Comparison of ENCODE assay signal across 8 cellular contexts in genomic region chr3:168094580-168094876, GRCh38. TPM values are rescaled to one million over a fixed set of nuclear protein-coding genes. Genes with fewer than 3 reads are reported as not detected.
DNase-seq lines count a peak whose midpoint lies in the region; ATAC-seq, FAIRE-seq and TF ChIP-seq lines count a peak whose summit lies in the region.

No MANE protein-coding gene starts in this region.

- H3K79me2 ChIP-seq in keratinocyte (ENCODE audit: control insufficient read depth, insufficient read depth, low read length), result peaks cover 52% of the 10 kb centered on the region

- peak overlapping the region; percentile 79 for H3K4me2 ChIP-seq in keratinocyte (ENCODE audit: control insufficient read depth, extremely low read depth, insufficient read depth, low read depth, low read length)

- no peaks in the 10 kb centered on the region for H3K9me1 ChIP-seq in keratinocyte (ENCODE audit: control insufficient read depth, extremely low read depth, insufficient read depth, low read length)

- dilution Hi-C loops in keratinocyte (cut with MboI; ENCODE audit: extremely low pct_ligation_motif_present, low sequenced_read_pairs), result no loop called here

- no peak for ATAC-seq in GM18511 (IDR thresholded peaks at IDR 0.05; ENCODE audit: unreplicated experiment)

- in situ Hi-C loops in KBM-7 (cut with MboI; ENCODE audit: low pct_unique_long_range_greater_than_20kb, low sequenced_read_pairs), result no loop called here

- peak overlapping the region; percentile 72 for H2AFZ ChIP-seq in keratinocyte (ENCODE audit: control insufficient read depth, low read length)

- no peaks in the 10 kb centered on the region for H3K36me3 ChIP-seq in ascending aorta
- no peaks in the 10 kb centered on the region for H3K36me3 ChIP-seq in keratinocyte (ENCODE audit: control insufficient read depth in 2 of 2, extremely low read depth in 1 of 2, insufficient read depth in 2 of 2, low read length in 2 of 2)

- H4K20me1 ChIP-seq in keratinocyte (ENCODE audit: control insufficient read depth, extremely low read depth, insufficient read depth, low read length), result peaks cover under 1% of the 10 kb centered on the region

- H3K4me1 ChIP-seq in ascending aorta (peaks cover 0 to 18% of the 10 kb centered on the region in 2 donors), keratinocyte (ENCODE audit: control insufficient read depth, extremely low read depth, insufficient read depth, low read length) (peaks cover 33% of the 10 kb centered on the region)

- peak overlapping the region; percentile 86 for H3K9ac ChIP-seq in keratinocyte (ENCODE audit: control insufficient read depth, extremely low read depth, insufficient read depth, low read length)

- H3K4me3 ChIP-seq in HFF-Myc (replicated peaks; ENCODE audit: low read depth, low read length), result peak overlapping the region; percentile 95
- peak overlapping the region; percentile 71 to 79 for H3K4me3 ChIP-seq in ascending aorta
- H3K4me3 ChIP-seq in keratinocyte (ENCODE audit: control insufficient read depth in 2 of 3, extremely low read depth in 1 of 3, insufficient read depth in 2 of 3, low read depth in 1 of 3, low read length in 3 of 3), result peak overlapping the region; percentile 86 to 94 (median 91)

- intact Hi-C loops in ascending aorta (cut with DNase I), result loop anchor here (2.0 to 10.0 kb wide), 3 partner anchors 44 to 1870 kb away; partner anchors contain the start of gene SEC62

- H3K27me3 ChIP-seq in ascending aorta (no peaks in the 10 kb centered on the region), keratinocyte (ENCODE audit: control insufficient read depth, extremely low read depth, insufficient read depth, low read length) (no peaks in the 10 kb centered on the region)

- FAIRE-seq in keratinocyte (lab: Jason Lieb, UNC), result no peak

- H3K27ac ChIP-seq in 22Rv1 (peak overlapping the region; percentile 90), ascending aorta (peak overlapping the region; percentile 93 to 95), keratinocyte (ENCODE audit: control insufficient read depth, insufficient read depth, low read length) (peak overlapping the region; percentile 69), temporal lobe (ENCODE audit: low read depth, low read length) (peak overlapping the region; percentile 74)

- DNase-seq in HFF-Myc (ENCODE audit: extremely low read depth, low read depth) (no peak), ascending aorta (ENCODE audit: low spot score in 2 of 2) (no peak), keratinocyte (ENCODE audit: low read depth, low spot score) (no peak), NCI-H128 (lab: John Stamatoyannopoulos, UW; ENCODE audit: unreplicated experiment) (no peak), KBM-7 (no peak)

- no peak for TF ChIP-seq CTCF in 22Rv1 (IDR thresholded peaks at IDR 0.05)
- TF ChIP-seq CTCF in HFF-Myc (IDR thresholded peaks at IDR 0.05; ENCODE audit: low read depth, low read length, missing control alignments), result no peak
- no peak for TF ChIP-seq CTCF in ascending aorta (IDR thresholded peaks at IDR 0.05)
- no peak for TF ChIP-seq CTCF in keratinocyte (optimal IDR thresholded peaks at IDR 0.05 in 1 of 3, IDR thresholded peaks at IDR 0.05 in 1 of 3, conservative IDR thresholded peaks at IDR 0.05 in 1 of 3; ENCODE audit: extremely low read depth in 1 of 3, insufficient read depth in 2 of 3, low read length in 3 of 3)

- no peaks in the 10 kb centered on the region for H3K9me3 ChIP-seq in ascending aorta
- H3K9me3 ChIP-seq in keratinocyte (ENCODE audit: control insufficient read depth, low read depth, low read length), result no peaks in the 10 kb centered on the region

RNA-seq across cellular contexts. Expression of gene GOLIM4, which starts 1.2 kb away (rescaled TPM):
- total RNA-seq in ascending aorta (43.1 TPM), temporal lobe (16.0 TPM)
- 6.5 to 24.8 TPM (median 13.4 TPM) in 3 replicates for polyA plus RNA-seq in keratinocyte
- 45.2 TPM for polyA plus RNA-seq in keratinocyte (2011; ENCODE audit: low read depth)
- polyA plus RNA-seq in keratinocyte (2011; cell fraction: cytosol; rRNA removed), result 8.8 and 9.4 TPM in 2 replicates
- polyA plus RNA-seq in keratinocyte (2011; cell fraction: nucleus; rRNA removed), result 23.1 and 28.8 TPM in 2 replicates
- polyA plus RNA-seq in keratinocyte (2012; ENCODE audit: low replicate concordance), result 6.8 and 26.7 TPM in 2 replicates
- 7.5 to 17.7 TPM (median 14.8 TPM) in 3 replicates for polyA minus RNA-seq in keratinocyte
- polyA minus RNA-seq in keratinocyte (2011; cell fraction: cytosol; rRNA and poly(A)+ RNA removed), result 13.2 TPM
- 13.8 and 27.1 TPM in 2 replicates for polyA minus RNA-seq in keratinocyte (2011; cell fraction: nucleus; rRNA and poly(A)+ RNA removed)
